Comparison of ENCODE assay signal across 17 cellular contexts in genomic region chr2:168536925-168537466, GRCh38.
DNase-seq lines count a peak whose midpoint lies in the region; ATAC-seq, FAIRE-seq and TF ChIP-seq lines count a peak whose summit lies in the region.
"Had no signal": no experiment of that assay in that cellular context is flagged by ENCODE, and none has a peak within 500 bp of the region (broad histone marks: within the 10 kb centered on the region; RNA-seq: fewer than 3 reads in every experiment).

No MANE protein-coding gene starts in this region.

- no peaks in the 10 kb centered on the region for H3K27me3 ChIP-seq in HUES48 (ENCODE audit: control insufficient read depth, insufficient read depth, low read length)
- H3K27me3 ChIP-seq: cardiac muscle cell, gastroesophageal sphincter had no signal

- FAIRE-seq in GM18507 (lab: Jason Lieb, UNC) = peak; percentile 44

- in situ Hi-C loops in astrocyte of the spinal cord (cut with HindIII; ENCODE audit: low sequenced_read_pairs) = no loop called here

- intact Hi-C loops in mucosa of descending colon (cut with DNase I, micrococcal nuclease) = no loop called here

- H3K36me3 ChIP-seq in HUES48 (ENCODE audit: control insufficient read depth, insufficient read depth, low read length) = no peaks in the 10 kb centered on the region; the same call in 1 of the 2 replicates
- H3K36me3 ChIP-seq in mucosa of descending colon (ENCODE audit: low read depth) = no peaks in the 10 kb centered on the region
- H3K36me3 ChIP-seq: cardiac muscle cell, gastroesophageal sphincter had no signal

- TF ChIP-seq CTCF in astrocyte of the spinal cord (IDR thresholded peaks at IDR 0.05; ENCODE audit: low read depth, low read length) = no peak
- TF ChIP-seq CTCF in mucosa of descending colon (IDR thresholded peaks at IDR 0.05) = no peak

- H3K27ac ChIP-seq in HUES48 (ENCODE audit: low read depth, low read length) = peak overlapping the region; percentile 57
- H3K27ac ChIP-seq: C4-2B, cardiac muscle cell, gastroesophageal sphincter had no signal

- H3K9me3 ChIP-seq in HUES48 (ENCODE audit: control insufficient read depth, insufficient read depth, low read length) = peaks cover 3% of the 10 kb centered on the region; the same call in 1 of the 2 replicates
- H3K9me3 ChIP-seq in mucosa of descending colon = peaks cover 12% of the 10 kb centered on the region

- peak; percentile 65 for ATAC-seq in mucosa of descending colon
- no peak for ATAC-seq in HG03159 (IDR thresholded peaks at IDR 0.05; ENCODE audit: unreplicated experiment)
- ATAC-seq: gastroesophageal sphincter; naive thymus-derived CD8-positive, alpha-beta T cell had no signal

- H3K4me3 ChIP-seq in HUES48 (ENCODE audit: low read depth, low read length) (no peak overlapping the region), astrocyte of the spinal cord (ENCODE audit: low read depth, low read length) (no peak overlapping the region), mucosa of descending colon (no peak overlapping the region)
- H3K4me3 ChIP-seq: cardiac muscle cell, gastroesophageal sphincter, lung had no signal

- H3K9ac ChIP-seq in HUES48 (ENCODE audit: low read depth, low read length) = no peak overlapping the region

- H3K4me1 ChIP-seq in HUES48 (ENCODE audit: control insufficient read depth, insufficient read depth, low read length) = peaks cover 11% of the 10 kb centered on the region
- H3K4me1 ChIP-seq in mucosa of descending colon (ENCODE audit: low read depth) = peaks cover 2% of the 10 kb centered on the region

- DNase-seq in GM18507 (ENCODE audit: extremely low spot score, insufficient read length, low read depth) (no peak), astrocyte of the spinal cord (ENCODE audit: low read depth, low spot score) (peak; percentile 41), mucosa of descending colon (no peak), NCI-H2171 (lab: John Stamatoyannopoulos, UW) (no peak), UCSD-AML1 (lab: John Stamatoyannopoulos, UW; ENCODE audit: unreplicated experiment) (no peak)
- DNase-seq: activated naive CD4-positive, alpha-beta T cell treated with anti-CD3 and anti-CD28 coated beads, Interleukin-2, amount 50 U/mL, for 16 hours; DMS53; effector CD4-positive, alpha-beta T cell; naive thymus-derived CD8-positive, alpha-beta T cell; NCI-H1930; NCI-H524 had no signal
